In the genomic region with DNA sequence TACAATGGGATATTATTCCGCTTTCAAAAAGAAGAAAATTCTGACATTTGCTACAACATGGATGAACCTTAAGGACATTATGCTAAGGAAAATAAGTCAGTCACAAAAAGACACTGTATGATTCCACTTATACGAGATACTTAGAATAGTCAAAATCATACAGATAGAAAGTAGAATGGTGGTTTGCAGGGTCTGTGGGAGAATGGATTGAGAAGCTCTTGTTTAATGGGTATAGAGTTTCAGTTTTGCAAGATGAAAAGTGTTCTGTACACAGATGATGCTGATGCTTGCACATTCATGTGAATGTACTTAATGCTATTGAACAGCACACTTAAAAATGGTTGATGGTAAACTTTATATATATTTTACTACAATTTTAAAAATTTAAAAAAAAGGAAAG, we compare ENCODE assay signal across 33 cellular contexts.
"Had no signal": no experiment of that assay in that cellular context is flagged by ENCODE, and none has a peak within 500 bp of the region (broad histone marks: within the 10 kb centered on the region; RNA-seq: fewer than 3 reads in every experiment).

No MANE protein-coding gene starts in this region.

- H3K27ac ChIP-seq: Peyer's patch, SJCRH30, SK-N-MC had no signal

- H3K27me3 ChIP-seq: Peyer's patch, SJCRH30 had no signal

- H3K36me3 ChIP-seq: Peyer's patch, SJCRH30 had no signal

- H3K4me1 ChIP-seq: Peyer's patch, SJCRH30 had no signal

- DNase-seq: Karpas-422; KG1; NCI-H1048; NCI-H1092 treated with DMSO at 0.1 percent for 48 hours; NCI-H1105 treated with DMSO at 0.1 percent for 48 hours; NCI-H1417; NCI-H1436; NCI-H146; NCI-H1694; NCI-H187; NCI-H1930; NCI-H2029 treated with DMSO at 0.1 percent for 48 hours; NCI-H2081 treated with DMSO at 0.1 percent for 48 hours; NCI-H2107; NCI-H2171; NCI-H2227 treated with DMSO at 0.1 percent for 48 hours; NCI-H345; NCI-H446; NCI-H510A treated with DMSO at 0.1 percent for 48 hours; NCI-H524 treated with DMSO at 0.1 percent for 48 hours; NCI-H526 treated with DMSO at 0.1 percent for 48 hours; NCI-H774; NK-92 treated with Interleukin-12 subunit alpha and Interleukin-12 subunit beta, amount 100 ng/mL, for 24 hours; OCI-M1; PC-3; Peyer's patch; RPMI8226; SHP77; SIG-M5; SJCRH30; T-cell had no signal

- ATAC-seq: PC-3, SK-N-SH treated with all-trans-retinoic acid at 6 μM for 48 hours, T-cell had no signal

- H3K9me3 ChIP-seq: Peyer's patch, SJCRH30 had no signal

- H3K4me3 ChIP-seq: Peyer's patch, SJCRH30, SK-N-MC had no signal
